9 cellular contexts compared by ENCODE assay signal in genomic region chr7:128405345-128406146, GRCh38.
DNase-seq lines count a peak whose midpoint lies in the region; FAIRE-seq and TF ChIP-seq lines count a peak whose summit lies in the region.
"Had no signal": no experiment of that assay in that cellular context is flagged by ENCODE, and none has a peak within 500 bp of the region (broad histone marks: within the 10 kb centered on the region; RNA-seq: fewer than 3 reads in every experiment).

No MANE protein-coding gene starts in this region.

- no peak for FAIRE-seq in urothelium cell line (lab: Jason Lieb, UNC)
- FAIRE-seq: islet of Langerhans had no signal

- no peaks in the 10 kb centered on the region for H3K27me3 ChIP-seq in neutrophil

- DNase-seq in DMS79 treated with DMSO at 0.1 percent for 48 hours (lab: John Stamatoyannopoulos, UW) (peak; percentile 38), DMS79 (lab: John Stamatoyannopoulos, UW) (no peak), NCI-H345 treated with DMSO at 0.1 percent for 48 hours (lab: John Stamatoyannopoulos, UW; ENCODE audit: unreplicated experiment) (peak; percentile 21), activated T-cell treated with anti-CD3 and anti-CD28 coated beads for 48 hours (ENCODE audit: low read depth) (peak; percentile 46), fibroblast of pulmonary artery (ENCODE audit: low read depth) (peak; percentile 22), urothelium cell line (ENCODE audit: low spot score) (peak; percentile 64), inferior parietal cortex (ENCODE audit: extremely low spot score) (no peak)

- peak overlapping the region; percentile 66 for H3K4me3 ChIP-seq in fibroblast of pulmonary artery (replicated peaks; ENCODE audit: low read depth, low read length)
- peak overlapping the region; percentile 91 to 99 for H3K4me3 ChIP-seq in neutrophil (ENCODE audit: low read depth in 1 of 2, low read length in 1 of 2)

- peaks cover 51% of the 10 kb centered on the region for H3K36me3 ChIP-seq in neutrophil

- H3K27ac ChIP-seq in neutrophil: peak overlapping the region; percentile 99

- no peaks in the 10 kb centered on the region for H3K9me3 ChIP-seq in neutrophil

- H3K4me1 ChIP-seq in neutrophil (ENCODE audit: control insufficient read depth in 1 of 2, insufficient read depth in 1 of 2, low read depth in 1 of 2, low read length in 1 of 2): peaks cover 42 to 60% of the 10 kb centered on the region in 2 experiments

- TF ChIP-seq CTCF in fibroblast of pulmonary artery (IDR thresholded peaks at IDR 0.05; ENCODE audit: low read length, missing control alignments) (no peak), neutrophil (IDR thresholded peaks at IDR 0.05) (no peak)

Comparison
In these comparisons a context has a peak if more than half of its experiments do, and no peak if none do; other contexts are left out.
1. DNase-seq: peak in DMS79 treated with DMSO at 0.1 percent for 48 hours (single experiment), NCI-H345 treated with DMSO at 0.1 percent for 48 hours (single experiment), activated T-cell treated with anti-CD3 and anti-CD28 coated beads for 48 hours (single experiment), fibroblast of pulmonary artery (single experiment) and urothelium cell line (single experiment); none in DMS79 (single experiment) and inferior parietal cortex (single experiment).